ENCODE assay signal across 13 cellular contexts in the genomic region with DNA sequence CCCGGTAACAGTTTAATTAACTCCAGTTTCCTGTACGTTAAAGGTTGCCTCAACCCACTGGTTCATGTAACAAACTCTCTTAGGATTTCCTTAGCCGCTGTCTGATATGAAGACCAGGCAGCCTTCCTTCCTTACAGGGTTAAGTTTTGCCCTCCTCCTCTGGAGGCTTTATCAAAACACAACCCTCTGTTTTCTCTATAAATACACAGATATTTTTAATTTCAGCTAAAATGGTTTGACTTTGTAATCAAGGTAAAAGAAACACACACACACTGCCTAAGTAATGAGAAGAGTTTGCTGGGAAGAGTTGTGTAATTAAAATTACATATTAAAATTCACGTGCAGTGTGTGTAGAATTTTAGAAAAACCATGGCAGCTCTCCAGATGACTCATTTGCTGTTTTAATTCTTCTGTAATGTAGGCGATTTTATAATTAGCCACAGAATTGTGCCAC.
A peak's percentile ranks its signal among the peaks of the same experiment; 100 is the strongest.
DNase-seq lines count a peak whose midpoint lies in the region; ATAC-seq and TF ChIP-seq lines count a peak whose summit lies in the region.
"Had no signal": no experiment of that assay in that cellular context is flagged by ENCODE, and none has a peak within 500 bp of the region (broad histone marks: within the 10 kb centered on the region; RNA-seq: fewer than 3 reads in every experiment).

No MANE protein-coding gene starts in this region.

- peaks cover 1% of the 10 kb centered on the region for H3K9me3 Mint-ChIP-seq in glutamatergic neuron (ENCODE audit: unreplicated experiment)

- POLR2A ChIA-PET in OCI-LY7 (lab: Charles Lee): no interaction called here

- H3K4me1 Mint-ChIP-seq in glutamatergic neuron (ENCODE audit: low read depth, unreplicated experiment): peaks cover 13% of the 10 kb centered on the region

- H3K4me1 ChIP-seq in adipocyte (ENCODE audit: control insufficient read depth, insufficient read depth, low read length) (peaks cover 13% of the 10 kb centered on the region), OCI-LY7 (ENCODE audit: insufficient read depth, low read length, poor library complexity, severe bottlenecking) (no peaks in the 10 kb centered on the region)
- H3K4me1 ChIP-seq: vagina had no signal

- no peaks in the 10 kb centered on the region for H3K27me3 ChIP-seq in adipocyte (replicated peaks; ENCODE audit: control insufficient read depth, insufficient read depth, low read length)
- H3K27me3 ChIP-seq: gastrocnemius medialis, vagina had no signal

- peak overlapping the region; percentile 74 for H3K4me3 Mint-ChIP-seq in glutamatergic neuron (ENCODE audit: unreplicated experiment)

- H3K79me2 ChIP-seq in OCI-LY7 (ENCODE audit: insufficient read depth, low read depth, low read length): no peaks in the 10 kb centered on the region

- no peak overlapping the region for H2AFZ ChIP-seq in OCI-LY7 (ENCODE audit: low read length)

- no peak overlapping the region for H3K4me2 ChIP-seq in OCI-LY7 (ENCODE audit: low read length)

- ATAC-seq in left ventricle myocardium superior (peak; percentile 21), HG02642 (IDR thresholded peaks at IDR 0.05; ENCODE audit: poor library complexity, unreplicated experiment) (no peak)
- ATAC-seq: lower lobe of right lung had no signal

- TF ChIP-seq CTCF in glutamatergic neuron (IDR thresholded peaks at IDR 0.05; ENCODE audit: partially characterized antibody, unreplicated experiment): no peak
- no peak for TF ChIP-seq CTCF in OCI-LY7 (conservative IDR thresholded peaks at IDR 0.05; ENCODE audit: low read length)

- DNase-seq in left ventricle myocardium superior (no peak), cardiac septum (ENCODE audit: low spot score) (no peak), adipocyte (ENCODE audit: low read depth) (peak; percentile 52), glutamatergic neuron (no peak), T-helper 1 cell (no peak), OCI-LY7 (ENCODE audit: low spot score) (no peak)
- no peak for DNase-seq in stimulated activated CD4-positive, alpha-beta T cell treated with anti-CD3 and anti-CD28 coated beads, Interleukin-1b, Interleukin-23, amount 100 ng/mL, for 48 hours
- DNase-seq: activated CD8-positive, alpha-beta memory T cell treated with anti-CD3 and anti-CD28 coated beads, Interleukin-2, amount 50 U/mL, for 48 hours; gastrocnemius medialis; lower lobe of right lung; NCI-H1092 had no signal

- no peaks in the 10 kb centered on the region for H3K9me2 ChIP-seq in OCI-LY7 (ENCODE audit: insufficient read depth, low read length)

- BruUV-seq in OCI-LY7 (replicated peaks; lab: Mats Ljungman, UMichigan): no TSS peak

- intact Hi-C loops in left ventricle myocardium superior (cut with micrococcal nuclease) (no loop called here), cardiac septum (cut with DNase I) (no loop called here), OCI-LY7 (cut with micrococcal nuclease; ENCODE audit: unreplicated experiment) (no loop called here)

- H3K9ac ChIP-seq in adipocyte (ENCODE audit: low read length): no peak overlapping the region

- H3K9me3 ChIP-seq in adipocyte (ENCODE audit: control insufficient read depth, low read length) (no peaks in the 10 kb centered on the region), OCI-LY7 (ENCODE audit: low read length) (no peaks in the 10 kb centered on the region)
- H3K9me3 ChIP-seq: gastrocnemius medialis, lower lobe of right lung, vagina had no signal

- H3K27me3 Mint-ChIP-seq in glutamatergic neuron (ENCODE audit: unreplicated experiment): no peaks in the 10 kb centered on the region

- no peak overlapping the region for H3K27ac ChIP-seq in OCI-LY7 (ENCODE audit: low read depth, low read length, poor library complexity, severe bottlenecking)
- H3K27ac ChIP-seq: gastrocnemius medialis, lower lobe of right lung, vagina had no signal

- H3K36me3 Mint-ChIP-seq in glutamatergic neuron (ENCODE audit: unreplicated experiment): peaks cover 5% of the 10 kb centered on the region

- CTCF ChIA-PET in OCI-LY7 (lab: Charles Lee; ENCODE audit: unreplicated experiment): no interaction called here

- no peak overlapping the region for H3K27ac Mint-ChIP-seq in glutamatergic neuron (ENCODE audit: unreplicated experiment)

- no peak overlapping the region for H3K4me3 ChIP-seq in adipocyte (ENCODE audit: low read length)
- no peak overlapping the region for H3K4me3 ChIP-seq in OCI-LY7 (ENCODE audit: low read depth, low read length, poor library complexity, severe bottlenecking)
- H3K4me3 ChIP-seq: lower lobe of right lung, vagina had no signal

- no peaks in the 10 kb centered on the region for H4K20me1 ChIP-seq in OCI-LY7 (ENCODE audit: insufficient read depth, low read length)

- H3K36me3 ChIP-seq in adipocyte (ENCODE audit: control insufficient read depth, insufficient read depth, low read length, severe bottlenecking) (no peaks in the 10 kb centered on the region), OCI-LY7 (ENCODE audit: insufficient read depth, low read length) (no peaks in the 10 kb centered on the region)
- H3K36me3 ChIP-seq: gastrocnemius medialis, lower lobe of right lung, vagina had no signal
